ENCODE assay signal across 1 cellular context in the genomic region with DNA sequence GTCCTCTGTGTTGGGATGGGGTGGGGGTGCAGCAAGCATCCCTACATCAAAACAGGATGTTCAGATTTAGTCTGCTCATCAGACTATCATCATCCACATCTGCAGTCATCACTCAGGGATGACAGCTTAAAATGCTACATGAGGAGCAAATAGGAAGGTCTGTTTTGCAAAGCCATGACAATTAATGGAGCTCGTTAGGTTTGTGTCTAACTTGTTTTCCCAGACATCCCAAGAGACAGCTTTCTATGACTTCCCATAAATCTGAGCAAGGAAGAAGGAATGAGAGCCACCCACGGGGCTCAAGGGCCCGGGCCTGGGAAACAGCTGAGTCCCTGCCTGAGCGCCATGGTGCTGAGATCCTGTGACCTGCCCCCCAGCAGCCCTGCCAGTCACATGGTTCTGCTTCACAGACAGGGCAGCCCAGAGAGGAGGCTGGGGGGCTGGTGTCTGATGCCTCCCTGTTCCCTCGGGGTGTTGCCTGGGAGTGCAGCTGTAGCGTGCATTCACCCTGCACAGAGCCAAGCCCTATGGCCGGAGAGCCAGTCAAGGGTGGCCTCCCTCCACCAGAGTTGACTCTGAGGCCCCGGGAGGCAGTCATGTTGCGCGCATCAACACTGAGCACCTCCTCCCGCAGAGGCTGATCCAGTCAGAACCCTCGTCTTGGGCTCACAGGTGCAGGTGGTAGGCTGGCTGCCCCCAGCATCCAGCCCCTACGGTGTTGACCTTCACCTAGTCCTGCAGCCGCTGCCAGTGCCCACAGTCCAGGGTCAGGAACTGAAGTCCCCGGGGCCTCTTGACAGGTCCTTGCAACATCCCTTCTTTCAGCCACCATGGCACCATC.
TF ChIP-seq lines count a peak whose summit lies in the region.

No MANE protein-coding gene starts in this region.

TF ChIP-seq in GM23338, 12 proteins besides CTCF, POLR2A, EP300 and RAD21 (continued from another document):
- TF ChIP-seq ZNF114 (CRISPR knock-in tag; IDR thresholded peaks at IDR 0.05), result no peak
- TF ChIP-seq NANOG (IDR thresholded peaks at IDR 0.05; ENCODE audit: borderline replicate concordance), result no peak
- no peak for TF ChIP-seq REST (IDR thresholded peaks at IDR 0.05; ENCODE audit: unreplicated experiment)
- no peak for TF ChIP-seq ETS1 (IDR thresholded peaks at IDR 0.05)
- no peak for TF ChIP-seq STAT1 (IDR thresholded peaks at IDR 0.05; ENCODE audit: unreplicated experiment)
- no peak for TF ChIP-seq JUNB (IDR thresholded peaks at IDR 0.05; ENCODE audit: unreplicated experiment)
- no peak for TF ChIP-seq POLR2AphosphoS5 (IDR thresholded peaks at IDR 0.05; ENCODE audit: low read depth)
- TF ChIP-seq, protein P1, sequence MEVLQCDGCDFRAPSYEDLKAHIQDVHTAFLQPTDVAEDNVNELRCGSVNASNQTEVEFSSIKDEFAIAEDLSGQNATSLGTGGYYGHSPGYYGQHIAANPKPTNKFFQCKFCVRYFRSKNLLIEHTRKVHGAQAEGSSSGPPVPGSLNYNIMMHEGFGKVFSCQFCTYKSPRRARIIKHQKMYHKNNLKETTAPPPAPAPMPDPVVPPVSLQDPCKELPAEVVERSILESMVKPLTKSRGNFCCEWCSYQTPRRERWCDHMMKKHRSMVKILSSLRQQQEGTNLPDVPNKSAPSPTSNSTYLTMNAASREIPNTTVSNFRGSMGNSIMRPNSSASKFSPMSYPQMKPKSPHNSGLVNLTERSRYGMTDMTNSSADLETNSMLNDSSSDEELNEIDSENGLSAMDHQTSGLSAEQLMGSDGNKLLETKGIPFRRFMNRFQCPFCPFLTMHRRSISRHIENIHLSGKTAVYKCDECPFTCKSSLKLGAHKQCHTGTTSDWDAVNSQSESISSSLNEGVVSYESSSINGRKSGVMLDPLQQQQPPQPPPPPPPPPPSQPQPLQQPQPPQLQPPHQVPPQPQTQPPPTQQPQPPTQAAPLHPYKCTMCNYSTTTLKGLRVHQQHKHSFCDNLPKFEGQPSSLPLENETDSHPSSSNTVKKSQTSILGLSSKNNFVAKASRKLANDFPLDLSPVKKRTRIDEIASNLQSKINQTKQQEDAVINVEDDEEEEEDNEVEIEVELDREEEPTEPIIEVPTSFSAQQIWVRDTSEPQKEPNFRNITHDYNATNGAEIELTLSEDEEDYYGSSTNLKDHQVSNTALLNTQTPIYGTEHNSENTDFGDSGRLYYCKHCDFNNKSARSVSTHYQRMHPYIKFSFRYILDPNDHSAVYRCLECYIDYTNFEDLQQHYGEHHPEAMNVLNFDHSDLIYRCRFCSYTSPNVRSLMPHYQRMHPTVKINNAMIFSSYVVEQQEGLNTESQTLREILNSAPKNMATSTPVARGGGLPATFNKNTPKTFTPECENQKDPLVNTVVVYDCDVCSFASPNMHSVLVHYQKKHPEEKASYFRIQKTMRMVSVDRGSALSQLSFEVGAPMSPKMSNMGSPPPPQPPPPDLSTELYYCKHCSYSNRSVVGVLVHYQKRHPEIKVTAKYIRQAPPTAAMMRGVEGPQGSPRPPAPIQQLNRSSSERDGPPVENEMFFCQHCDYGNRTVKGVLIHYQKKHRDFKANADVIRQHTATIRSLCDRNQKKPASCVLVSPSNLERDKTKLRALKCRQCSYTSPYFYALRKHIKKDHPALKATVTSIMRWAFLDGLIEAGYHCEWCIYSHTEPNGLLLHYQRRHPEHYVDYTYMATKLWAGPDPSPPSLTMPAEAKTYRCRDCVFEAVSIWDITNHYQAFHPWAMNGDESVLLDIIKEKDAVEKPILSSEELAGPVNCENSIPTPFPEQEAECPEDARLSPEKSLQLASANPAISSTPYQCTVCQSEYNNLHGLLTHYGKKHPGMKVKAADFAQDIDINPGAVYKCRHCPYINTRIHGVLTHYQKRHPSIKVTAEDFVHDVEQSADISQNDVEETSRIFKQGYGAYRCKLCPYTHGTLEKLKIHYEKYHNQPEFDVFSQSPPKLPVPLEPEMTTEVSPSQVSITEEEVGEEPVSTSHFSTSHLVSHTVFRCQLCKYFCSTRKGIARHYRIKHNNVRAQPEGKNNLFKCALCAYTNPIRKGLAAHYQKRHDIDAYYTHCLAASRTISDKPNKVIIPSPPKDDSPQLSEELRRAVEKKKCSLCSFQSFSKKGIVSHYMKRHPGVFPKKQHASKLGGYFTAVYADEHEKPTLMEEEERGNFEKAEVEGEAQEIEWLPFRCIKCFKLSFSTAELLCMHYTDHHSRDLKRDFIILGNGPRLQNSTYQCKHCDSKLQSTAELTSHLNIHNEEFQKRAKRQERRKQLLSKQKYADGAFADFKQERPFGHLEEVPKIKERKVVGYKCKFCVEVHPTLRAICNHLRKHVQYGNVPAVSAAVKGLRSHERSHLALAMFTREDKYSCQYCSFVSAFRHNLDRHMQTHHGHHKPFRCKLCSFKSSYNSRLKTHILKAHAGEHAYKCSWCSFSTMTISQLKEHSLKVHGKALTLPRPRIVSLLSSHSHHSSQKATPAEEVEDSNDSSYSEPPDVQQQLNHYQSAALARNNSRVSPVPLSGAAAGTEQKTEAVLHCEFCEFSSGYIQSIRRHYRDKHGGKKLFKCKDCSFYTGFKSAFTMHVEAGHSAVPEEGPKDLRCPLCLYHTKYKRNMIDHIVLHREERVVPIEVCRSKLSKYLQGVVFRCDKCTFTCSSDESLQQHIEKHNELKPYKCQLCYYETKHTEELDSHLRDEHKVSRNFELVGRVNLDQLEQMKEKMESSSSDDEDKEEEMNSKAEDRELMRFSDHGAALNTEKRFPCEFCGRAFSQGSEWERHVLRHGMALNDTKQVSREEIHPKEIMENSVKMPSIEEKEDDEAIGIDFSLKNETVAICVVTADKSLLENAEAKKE (CRISPR knock-in tag; IDR thresholded peaks at IDR 0.05), result no peak
- TF ChIP-seq EZH2phosphoT487 (IDR thresholded peaks at IDR 0.05; ENCODE audit: unreplicated experiment), result no peak
